8 cellular contexts compared by ENCODE assay signal in the genomic region with DNA sequence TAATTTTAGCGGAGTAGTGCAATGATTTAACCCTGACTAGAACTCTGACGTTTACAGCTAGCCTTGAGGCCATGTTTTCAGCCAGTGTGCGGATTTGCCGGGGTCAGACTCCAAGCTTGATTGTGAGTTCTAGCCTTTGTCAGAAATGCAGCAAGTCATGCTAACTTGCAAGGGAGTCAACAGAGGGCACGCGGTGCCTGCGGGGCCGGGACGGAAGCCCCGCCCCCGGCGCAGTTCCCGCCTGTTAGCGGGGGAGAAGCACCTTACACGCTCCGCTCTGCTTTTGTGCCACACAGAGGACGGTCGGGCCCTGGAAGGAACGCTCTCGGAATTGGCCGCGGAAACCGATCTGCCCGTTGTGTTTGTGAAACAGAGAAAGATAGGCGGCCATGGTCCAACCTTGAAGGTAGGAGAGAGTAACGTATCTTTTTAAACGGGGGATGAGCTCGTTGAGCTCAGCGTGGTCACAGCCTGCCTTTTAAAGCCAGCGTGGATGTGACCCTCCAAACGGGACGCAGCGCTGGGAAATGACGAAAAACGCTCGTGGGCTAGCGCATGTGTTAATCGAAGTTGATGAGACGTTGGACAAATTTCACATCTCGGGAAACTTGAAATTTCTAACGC. TPM values are rescaled to one million over a fixed set of nuclear protein-coding genes. Genes with fewer than 3 reads are reported as not detected.
A peak's percentile ranks its signal among the peaks of the same experiment; 100 is the strongest.
DNase-seq lines count a peak whose midpoint lies in the region; ATAC-seq, FAIRE-seq and TF ChIP-seq lines count a peak whose summit lies in the region.

No MANE protein-coding gene starts in this region.

- H3K4me2 ChIP-seq in H1 (ENCODE audit: insufficient read depth in 1 of 2, low read depth in 2 of 2, low read length in 2 of 2) (peak overlapping the region; percentile 87 to 91), mesendoderm (ENCODE audit: low read length) (peak overlapping the region; percentile 81)

- peak overlapping the region; percentile 76 for H3K27ac ChIP-seq in CD8-positive, alpha-beta T cell (ENCODE audit: low read depth, low read length)
- H3K27ac ChIP-seq in H1 (ENCODE audit: low read depth, low read length) (peak overlapping the region; percentile 61; the same call in 1 of the 2 replicates), mesendoderm (ENCODE audit: low read depth, low read length) (peak overlapping the region; percentile 6)

- H2AK5ac ChIP-seq in H1 (ENCODE audit: low read depth, low read length) (no peak overlapping the region), mesendoderm (ENCODE audit: low read length) (no peak overlapping the region)

- TF ChIP-seq POLR2A in H1 (IDR thresholded peaks at IDR 0.05; ENCODE audit: control extremely low read depth in 1 of 2, low read depth in 2 of 2, low read length in 2 of 2), result peak; percentile 93 to 95

- peaks cover 27% of the 10 kb centered on the region for H3K36me3 Mint-ChIP-seq in CD8-positive, alpha-beta T cell

- H3K23ac ChIP-seq in H1 (ENCODE audit: insufficient read length), result no peak overlapping the region
- H3K23ac ChIP-seq in mesendoderm (ENCODE audit: low read length), result no peak overlapping the region

- H3K4me3 ChIP-seq in CD8-positive, alpha-beta T cell (ENCODE audit: low read depth, low read length), result peak overlapping the region; percentile 75
- H3K4me3 ChIP-seq in H1 (ENCODE audit: extremely low read depth in 1 of 4, insufficient read depth in 2 of 4, low read depth in 3 of 4, low read length in 4 of 4) (peak overlapping the region; percentile 75 to 98 (median 90)), mesendoderm (ENCODE audit: low read length) (peak overlapping the region; percentile 59)

- peaks cover 2 to 3% of the 10 kb centered on the region in 2 experiments for H4K20me1 ChIP-seq in H1 (replicated peaks in 1 of 2; ENCODE audit: control insufficient read depth in 1 of 2, insufficient read depth in 2 of 2, low read length in 2 of 2)

- peaks cover 24% of the 10 kb centered on the region for H3K4me1 ChIP-seq in CD8-positive, alpha-beta T cell (ENCODE audit: insufficient read depth, low read length)
- H3K4me1 ChIP-seq in H1 (replicated peaks in 1 of 4; ENCODE audit: control insufficient read depth in 3 of 4, insufficient read depth in 4 of 4, low read length in 3 of 4), result peaks cover 4 to 17% (median 5%) of the 10 kb centered on the region in 4 experiments
- no peaks in the 10 kb centered on the region for H3K4me1 ChIP-seq in mesendoderm (ENCODE audit: control insufficient read depth, low read depth, low read length)

- H2BK12ac ChIP-seq in H1 (ENCODE audit: low read depth, low read length), result peak overlapping the region; percentile 80; the same call in 1 of the 2 replicates

- H3K9me3 ChIP-seq in CD8-positive, alpha-beta T cell (ENCODE audit: low read length), result no peaks in the 10 kb centered on the region
- no peaks in the 10 kb centered on the region for H3K9me3 ChIP-seq in H1 (ENCODE audit: insufficient read depth in 2 of 2, low read depth in 1 of 2, low read length in 1 of 2)

- H2BK120ac ChIP-seq in H1 (replicated peaks; ENCODE audit: low read depth, low read length), result no peak overlapping the region
- no peak overlapping the region for H2BK120ac ChIP-seq in mesendoderm (ENCODE audit: low read depth, low read length)

- peaks cover 3% of the 10 kb centered on the region for H3K36me3 ChIP-seq in CD8-positive, alpha-beta T cell (ENCODE audit: insufficient read depth, low read length)
- peaks cover 0 to 18% (median 2%) of the 10 kb centered on the region in 4 experiments; a peak in 1 of 8 replicates for H3K36me3 ChIP-seq in H1 (ENCODE audit: control insufficient read depth in 2 of 4, insufficient read depth in 4 of 4, low read length in 3 of 4)
- no peaks in the 10 kb centered on the region for H3K36me3 ChIP-seq in mesendoderm (ENCODE audit: control insufficient read depth, insufficient read depth, low read length)

- H4K91ac ChIP-seq in H1 (replicated peaks; ENCODE audit: insufficient read length, low read length), result peak overlapping the region; percentile 41

- intact Hi-C loops in CD8-positive, alpha-beta T cell (cut with DNase I, micrococcal nuclease), result loop anchor here (1.0 to 10.0 kb wide), 14 partner anchors 15 to 1036 kb away; a partner anchor contains a TSS

- peak overlapping the region; percentile 3 for H4K5ac ChIP-seq in H1 (ENCODE audit: insufficient read length, low read depth, low read length)
- H4K5ac ChIP-seq in mesendoderm (ENCODE audit: low read length), result no peak overlapping the region

- H3K4ac ChIP-seq in H1 (replicated peaks; ENCODE audit: insufficient read length, low read depth, low read length) (no peak overlapping the region), mesendoderm (ENCODE audit: low read depth, low read length) (no peak overlapping the region)

- TF ChIP-seq RAD21 in H1 (IDR thresholded peaks at IDR 0.05 in 1 of 2, conservative IDR thresholded peaks at IDR 0.05 in 1 of 2; ENCODE audit: low read depth in 2 of 2, low read length in 2 of 2), result peak; percentile 7 to 24; a peak in 2 of 4 replicates

- H3K4me3 Mint-ChIP-seq in CD8-positive, alpha-beta T cell, result peak overlapping the region; percentile 97

- H3K9me3 Mint-ChIP-seq in CD8-positive, alpha-beta T cell, result no peaks in the 10 kb centered on the region

- peak overlapping the region; percentile 65 for H3K56ac ChIP-seq in H1 (replicated peaks; ENCODE audit: insufficient read length, low read depth, low read length)
- peak overlapping the region; percentile 91 for H3K56ac ChIP-seq in mesendoderm (ENCODE audit: low read length)

- CTCF ChIA-PET in CD8-positive, alpha-beta T cell (lab: Charles Lee), result interaction anchor here (0.9 to 2.6 kb wide), 8 partner anchors 9 to 180 kb away, joined by 3 to 12 read pairs (median 4); a partner anchor contains a TSS
- CTCF ChIA-PET in H1 (lab: Charles Lee; ENCODE audit: partially characterized antibody), result interaction anchor here (1.0 to 9.9 kb wide), 12 partner anchors 10 to 87 kb away, joined by 3 to 75 read pairs (median 4); a partner anchor contains a TSS

- peaks cover 40% of the 10 kb centered on the region for H3K4me1 Mint-ChIP-seq in CD8-positive, alpha-beta T cell (ENCODE audit: low read depth)

- peaks cover 3% of the 10 kb centered on the region for H3K23me2 ChIP-seq in H1 (ENCODE audit: low read depth, low read length)

- peak overlapping the region; percentile 70 to 92 (median 86) for H3K9ac ChIP-seq in H1 (replicated peaks in 1 of 4; ENCODE audit: extremely low read depth in 1 of 4, low read depth in 3 of 4, low read length in 3 of 4)
- peak overlapping the region; percentile 84 for H3K9ac ChIP-seq in mesendoderm (ENCODE audit: low read length)

- H3K27ac Mint-ChIP-seq in CD8-positive, alpha-beta T cell, result peak overlapping the region; percentile 96

- no peak for FAIRE-seq in H1 (lab: Jason Lieb, UNC)

- peak; percentile 74 for ATAC-seq in CD8-positive, alpha-beta T cell

- peak overlapping the region; percentile 82; the same call in 1 of the 2 replicates for H2BK5ac ChIP-seq in H1 (ENCODE audit: low read depth, low read length)
- no peak overlapping the region for H2BK5ac ChIP-seq in mesendoderm (ENCODE audit: low read length)

- H3K79me2 ChIP-seq in H1 (ENCODE audit: control insufficient read depth in 1 of 2, insufficient read depth in 2 of 2, low read length in 2 of 2) (peaks cover 0 to 57% of the 10 kb centered on the region in 2 experiments), mesendoderm (ENCODE audit: control insufficient read depth, insufficient read depth, low read length) (peaks cover 29% of the 10 kb centered on the region)

- no peak overlapping the region for H2BK20ac ChIP-seq in H1 (ENCODE audit: low read length)

- H3K18ac ChIP-seq in H1 (ENCODE audit: extremely low read depth, low read length) (peak overlapping the region; percentile 80), mesendoderm (ENCODE audit: low read length) (peak overlapping the region; percentile 56)

- POLR2A ChIA-PET in CD8-positive, alpha-beta T cell (lab: Charles Lee), result interaction anchor here (0.7 to 4.0 kb wide), 12 partner anchors 11 to 697 kb away, joined by 3 to 43 read pairs (median 5); a partner anchor contains a TSS
- POLR2A ChIA-PET in H1 (lab: Charles Lee; ENCODE audit: partially characterized antibody), result interaction anchor here (0.8 to 5.5 kb wide), 19 partner anchors 11 to 323 kb away, joined by 3 to 61 read pairs (median 4); a partner anchor contains a TSS

- H4K8ac ChIP-seq in H1 (ENCODE audit: extremely low read depth, insufficient read depth, low read length) (peak overlapping the region; percentile 74; the same call in 1 of the 2 replicates), mesendoderm (ENCODE audit: low read depth, low read length) (no peak overlapping the region)

- H3K14ac ChIP-seq in H1 (ENCODE audit: insufficient read length), result no peak overlapping the region

- no peaks in the 10 kb centered on the region for H3K79me1 ChIP-seq in H1 (ENCODE audit: low read depth, low read length)
- H3K79me1 ChIP-seq in mesendoderm (ENCODE audit: low read length), result peaks cover 3% of the 10 kb centered on the region

- no peaks in the 10 kb centered on the region for H3K27me3 ChIP-seq in CD8-positive, alpha-beta T cell (ENCODE audit: insufficient read depth, low read length)
- H3K27me3 ChIP-seq in H1 (replicated peaks in 1 of 4; ENCODE audit: control insufficient read depth in 3 of 4, extremely low read depth in 1 of 4, insufficient read depth in 3 of 4, low read length in 3 of 4) (no peaks in the 10 kb centered on the region), mesendoderm (ENCODE audit: insufficient read depth, low read length, poor library complexity) (no peaks in the 10 kb centered on the region)

- H2AFZ ChIP-seq in H1 (ENCODE audit: low read length), result no peak overlapping the region

- TF ChIP-seq EP300 in H1 (IDR thresholded peaks at IDR 0.05; ENCODE audit: borderline replicate concordance in 1 of 2, low read depth in 2 of 2, low read length in 2 of 2), result peak in 1 of 2 experiments; percentile 74; a peak in 1 of 3 replicates

- H2BK15ac ChIP-seq in H1 (ENCODE audit: low read length) (no peak overlapping the region; the same call in 1 of the 2 replicates), mesendoderm (replicated peaks; ENCODE audit: low read depth) (no peak overlapping the region)

- DNase-seq in CD8-positive, alpha-beta T cell, result peak; percentile 68 to 88 (median 82)
- DNase-seq in GM20000 (ENCODE audit: low spot score) (peak; percentile 89), HT1080 (ENCODE audit: low read depth) (peak; percentile 89), H1 (ENCODE audit: low read depth in 1 of 2, low spot score in 2 of 2) (peak; percentile 86 to 90), mesendoderm (peak; percentile 97)
- DNase-seq in NK-92 treated with Interleukin-12 subunit alpha and Interleukin-12 subunit beta, amount 100 ng/mL, for 24 hours (lab: John Stamatoyannopoulos, UW), result peak; percentile 65
- DNase-seq in activated CD8-positive, alpha-beta memory T cell treated with anti-CD3 and anti-CD28 coated beads for 48 hours (ENCODE audit: low read depth in 2 of 3, low spot score in 2 of 3), result peak; percentile 64 to 77 (median 66)
- DNase-seq in stimulated activated CD8-positive, alpha-beta memory T cell treated with anti-CD3 and anti-CD28 coated beads, Interleukin-15, amount 100 ng/mL, for 24 hours (ENCODE audit: low read depth), result peak; percentile 61

- WGBS in H1 (ENCODE audit: extremely low coverage in 1 of 2, insufficient coverage in 1 of 2, insufficient read length in 1 of 2, insufficient replicate concordance in 2 of 2, low coverage in 1 of 2, low lambda C conversion rate in 2 of 2, missing lambda C conversion rate in 1 of 2), 2 experiments, result 2% methylated on average over 41 of the region's 41 CpGs; no CpG with 5 or more reads in 1 of the 2 experiments
- WGBS in mesendoderm (ENCODE audit: extremely low coverage, insufficient coverage, low lambda C conversion rate), result no CpG with 5 or more reads among the region's 41 CpGs

- no peaks in the 10 kb centered on the region for H3K27me3 Mint-ChIP-seq in CD8-positive, alpha-beta T cell (ENCODE audit: low read depth)

- TF ChIP-seq CTCF in CD8-positive, alpha-beta T cell (IDR thresholded peaks at IDR 0.05), result no peak
- TF ChIP-seq CTCF in GM20000 (IDR thresholded peaks at IDR 0.05; ENCODE audit: extremely low read depth, missing control alignments), result no peak
- TF ChIP-seq CTCF in H1 (IDR thresholded peaks at IDR 0.05; ENCODE audit: control extremely low read depth in 1 of 3, insufficient read depth in 1 of 3, low read depth in 1 of 3, low read length in 3 of 3), result no peak

RNA-seq across cellular contexts. Expression of a gene that starts 14.8 kb away (rescaled TPM):
- 10 to 100 TPM; 11.7 to 13.0 TPM for total RNA-seq in CD8-positive, alpha-beta T cell
- total RNA-seq in HT1080 (2014; rRNA removed; shearing (Covaris generic)), result 1.4 and 2.1 TPM in 2 replicates
- 0.38 and 0.55 TPM in 2 replicates for polyA plus RNA-seq in HT1080 (2015; cell fraction: cytosol; rRNA removed)
- 2.7 and 2.8 TPM in 2 replicates for polyA plus RNA-seq in HT1080 (2015; cell fraction: nucleus; rRNA removed)
- total RNA-seq in H1 (2021; fragmentation: NEBNext Ultra II Directional; extraction: Animal tissue kit (Norgen Biotek cat#: 25700)), result 2.2 and 2.8 TPM in 2 replicates
- polyA plus RNA-seq in H1 (2011; rRNA removed), result 1.0 and 1.2 TPM in 2 replicates
- polyA plus RNA-seq in H1 (2011; cell fraction: cytosol; rRNA removed), result 2.6 TPM
- polyA plus RNA-seq in H1 (2011; cell fraction: nucleus; rRNA removed), result 1.2 TPM
- 1.8 to 2.6 TPM (median 1.9 TPM) in 4 replicates for polyA plus RNA-seq in H1 (2012, experiment 1 of 2)
- 0.34 TPM for polyA plus RNA-seq in H1 (2012, experiment 2 of 2)
- 1.0 TPM for polyA plus RNA-seq in H1 (2013, experiment 1 of 2)
- polyA plus RNA-seq in H1 (2013, experiment 2 of 2), result 1.1 TPM
- 1.8 and 2.5 TPM in 2 replicates for polyA minus RNA-seq in H1 (2011; rRNA and poly(A)+ RNA removed)
- 2.3 TPM for polyA minus RNA-seq in H1 (2011; cell fraction: cytosol; rRNA and poly(A)+ RNA removed)
- polyA minus RNA-seq in H1 (2011; cell fraction: nucleus; rRNA and poly(A)+ RNA removed), result 9.2 TPM
- polyA plus RNA-seq in mesendoderm (2013, experiment 1 of 2), result 0.69 TPM
- polyA plus RNA-seq in mesendoderm (2013, experiment 2 of 2), result 0.66 TPM

Comparison
In these comparisons a context has a peak if more than half of its experiments do, and no peak if none do; other contexts are left out.
1. Peak in every context shown above with its lines: DNase-seq, ATAC-seq, H3K4me3 ChIP-seq and H3K27ac ChIP-seq.
2. H3K27ac ChIP-seq: peak in every context shown above with its lines; median percentile 76 in CD8-positive, alpha-beta T cell; 61 in H1; 6 in mesendoderm.